In genomic region chr1:186900539-186901237, GRCh38 we compare ENCODE assay signal across 15 cellular contexts.
DNase-seq lines count a peak whose midpoint lies in the region; ATAC-seq, FAIRE-seq and TF ChIP-seq lines count a peak whose summit lies in the region.
"Had no signal": no experiment of that assay in that cellular context is flagged by ENCODE, and none has a peak within 500 bp of the region (broad histone marks: within the 10 kb centered on the region; RNA-seq: fewer than 3 reads in every experiment).

No MANE protein-coding gene starts in this region.

- no peak for FAIRE-seq in HepG2 (lab: Jason Lieb, UNC)

- H2BK5ac ChIP-seq in mesenchymal stem cell (ENCODE audit: low read depth, low read length, poor library complexity, severe bottlenecking) = no peak overlapping the region

- no peaks in the 10 kb centered on the region for H3K36me3 ChIP-seq in HepG2 (replicated peaks in 1 of 2; ENCODE audit: control insufficient read depth in 1 of 2, insufficient read depth in 2 of 2, low read length in 2 of 2)
- no peaks in the 10 kb centered on the region for H3K36me3 ChIP-seq in right lobe of liver
- H3K36me3 ChIP-seq in mesenchymal stem cell (ENCODE audit: control insufficient read depth in 1 of 2, insufficient read depth in 2 of 2, low read depth in 1 of 2, low read length in 2 of 2) = no peaks in the 10 kb centered on the region

- H3K27ac ChIP-seq in HepG2 (ENCODE audit: extremely low read length, insufficient read depth, low read length) = no peak overlapping the region
- H3K27ac ChIP-seq in right lobe of liver = no peak overlapping the region
- H3K27ac ChIP-seq in mesenchymal stem cell (ENCODE audit: low read length, poor library complexity, severe bottlenecking) = no peak overlapping the region
- no peak overlapping the region for H3K27ac ChIP-seq in substantia nigra (ENCODE audit: low read depth, low read length, poor library complexity, severe bottlenecking)

- no peak overlapping the region for H3K4ac ChIP-seq in mesenchymal stem cell (ENCODE audit: low read depth in 1 of 2, low read length in 2 of 2)

- no TSS peak for BruUV-seq in HepG2 (replicated peaks; lab: Mats Ljungman, UMichigan)

- H4K91ac ChIP-seq in mesenchymal stem cell (ENCODE audit: low read length) = no peak overlapping the region

- H3K9ac ChIP-seq in HepG2 (ENCODE audit: insufficient read depth, low read depth, low read length) = no peak overlapping the region
- peak overlapping the region; percentile 32 for H3K9ac ChIP-seq in mesenchymal stem cell (ENCODE audit: low read length)

- TF ChIP-seq RAD21 in HepG2 (CRISPR knock-in tag; IDR thresholded peaks at IDR 0.05) = no peak

- H3K9me3 ChIP-seq in HepG2 (ENCODE audit: low read length) = no peaks in the 10 kb centered on the region
- no peaks in the 10 kb centered on the region for H3K9me3 ChIP-seq in right lobe of liver
- no peaks in the 10 kb centered on the region for H3K9me3 ChIP-seq in mesenchymal stem cell (ENCODE audit: control insufficient read depth, low read length)

- POLR2A ChIA-PET in HepG2 (lab: Yijun Ruan, JAX) = no interaction called here

- TF ChIP-seq EP300 in HepG2 (IDR thresholded peaks at IDR 0.05; ENCODE audit: low read depth in 2 of 2, low read length in 2 of 2) = no peak
- no peak for TF ChIP-seq EP300 in HepG2 (CRISPR knock-in tag; IDR thresholded peaks at IDR 0.05; ENCODE audit: borderline replicate concordance)

- 24% methylated on average over 5 of the region's 5 CpGs for WGBS in HepG2 (ENCODE audit: low lambda C conversion rate)
- WGBS in right lobe of liver (ENCODE audit: insufficient coverage, low coverage, low lambda C conversion rate, missing lambda C conversion rate) = 55% methylated on average over 5 of the region's 5 CpGs
- 92% methylated on average over 5 of the region's 5 CpGs for WGBS in mesenchymal stem cell

- no peaks in the 10 kb centered on the region for H4K20me1 ChIP-seq in HepG2 (ENCODE audit: insufficient read depth, low read length)

- H2BK120ac ChIP-seq in mesenchymal stem cell (ENCODE audit: low read depth, low read length) = no peak overlapping the region

- H2AFZ ChIP-seq in HepG2 (ENCODE audit: low read length) (no peak overlapping the region), mesenchymal stem cell (ENCODE audit: low read depth, low read length) (no peak overlapping the region)

- intact Hi-C loops in HepG2 (cut with micrococcal nuclease; ENCODE audit: unreplicated experiment) (no loop called here), right lobe of liver (cut with DNase I) (no loop called here)

- in situ Hi-C loops in HepG2 (cut with HindIII; ENCODE audit: extremely low pct_ligation_motif_present, low pct_unique_long_range_greater_than_20kb) = no loop called here

- no peak for TF ChIP-seq POLR2A in HepG2 (IDR thresholded peaks at IDR 0.05; ENCODE audit: insufficient read depth in 1 of 2, low read depth in 2 of 2, low read length in 2 of 2)
- no peak for TF ChIP-seq POLR2A in right lobe of liver (IDR thresholded peaks at IDR 0.05)

- no peaks in the 10 kb centered on the region for H3K4me1 ChIP-seq in HepG2 (ENCODE audit: insufficient read depth, low read length)
- H3K4me1 ChIP-seq in right lobe of liver = peaks cover 0 to 2% (median 0%) of the 10 kb centered on the region in 4 donors
- H3K4me1 ChIP-seq in mesenchymal stem cell (ENCODE audit: control insufficient read depth, insufficient read depth, low read depth, low read length) = no peaks in the 10 kb centered on the region

- no peak overlapping the region for H3K14ac ChIP-seq in mesenchymal stem cell (ENCODE audit: low read length in 2 of 2)

- H3K4me3 ChIP-seq in HepG2 (replicated peaks in 1 of 3; ENCODE audit: insufficient read depth in 1 of 3, low read depth in 2 of 3, low read length in 3 of 3) = no peak overlapping the region
- H3K4me3 ChIP-seq in right lobe of liver = no peak overlapping the region
- H3K4me3 ChIP-seq in mesenchymal stem cell (ENCODE audit: insufficient read depth in 1 of 2, low read depth in 1 of 2, low read length in 2 of 2) = no peak overlapping the region

- H2AK5ac ChIP-seq in mesenchymal stem cell (ENCODE audit: low read length, severe bottlenecking) = no peak overlapping the region

- no peak overlapping the region for H2BK12ac ChIP-seq in mesenchymal stem cell (ENCODE audit: low read length in 2 of 2)

- H3K79me1 ChIP-seq in mesenchymal stem cell (replicated peaks; ENCODE audit: low read length, poor library complexity, severe bottlenecking) = no peaks in the 10 kb centered on the region

- TF ChIP-seq CTCF in HepG2 (CRISPR knock-in tag; IDR thresholded peaks at IDR 0.05) = no peak
- TF ChIP-seq CTCF in right lobe of liver (IDR thresholded peaks at IDR 0.05) = no peak

- no peak overlapping the region for H2BK15ac ChIP-seq in mesenchymal stem cell (ENCODE audit: low read depth, poor library complexity, severe bottlenecking)

- CTCF ChIA-PET in HepG2 (lab: Yijun Ruan, JAX; ENCODE audit: low intra/inter-chr PET ratio, low total read pairs) = no interaction called here

- H3K27me3 ChIP-seq in HepG2 (ENCODE audit: control insufficient read depth in 1 of 2, insufficient read depth in 2 of 2, low read length in 2 of 2) (no peaks in the 10 kb centered on the region; a peak in 1 of 5 replicates), right lobe of liver (no peaks in the 10 kb centered on the region), mesenchymal stem cell (ENCODE audit: control insufficient read depth in 1 of 2, insufficient read depth in 1 of 2, low read length in 2 of 2) (no peaks in the 10 kb centered on the region)

- DNase-seq in HepG2 (ENCODE audit: low spot score) (no peak), right lobe of liver (no peak), fibroblast of peridontal ligament (ENCODE audit: extremely low read depth) (peak; percentile 43), mesenchymal stem cell (no peak), putamen (ENCODE audit: low spot score) (no peak), substantia nigra (lab: John Stamatoyannopoulos, UW) (no peak)
- DNase-seq: Calu3; CD4-positive, CD25-positive, alpha-beta regulatory T cell; H9; Kasumi-1; MM.1S; NCI-H1092 treated with DMSO at 0.1 percent for 48 hours; NCI-H524 had no signal

- no peak overlapping the region for H3K18ac ChIP-seq in mesenchymal stem cell (ENCODE audit: low read depth in 1 of 2, low read length in 2 of 2)

- no peak overlapping the region for H4K8ac ChIP-seq in mesenchymal stem cell (ENCODE audit: low read length)

- no peaks in the 10 kb centered on the region for H3K79me2 ChIP-seq in HepG2 (ENCODE audit: insufficient read depth, low read length)

- no peak overlapping the region for H3K23ac ChIP-seq in mesenchymal stem cell (ENCODE audit: low read length in 2 of 2)

- H3K4me2 ChIP-seq in HepG2 (ENCODE audit: low read depth, low read length) = no peak overlapping the region
- no peak overlapping the region for H3K4me2 ChIP-seq in mesenchymal stem cell (ENCODE audit: low read length, poor library complexity, severe bottlenecking)

- ATAC-seq in HepG2 (no peak), right lobe of liver (no peak), GM19324 (IDR thresholded peaks at IDR 0.05; ENCODE audit: low FRiP score, unreplicated experiment) (no peak)
- ATAC-seq: Panc1 had no signal

TF ChIP-seq in HepG2, 621 proteins besides CTCF, POLR2A, EP300 and RAD21:
- TF ChIP-seq ZNF776 (CRISPR knock-in tag; IDR thresholded peaks at IDR 0.05) (no peak), ATF7 (IDR thresholded peaks at IDR 0.05) (peak; percentile 59), ATF7 (CRISPR knock-in tag; IDR thresholded peaks at IDR 0.05) (no peak)
